In genomic region chr12:39012870-39013269, GRCh38 we compare ENCODE assay signal across 16 cellular contexts.
DNase-seq lines count a peak whose midpoint lies in the region; ATAC-seq and TF ChIP-seq lines count a peak whose summit lies in the region.
"Had no signal": no experiment of that assay in that cellular context is flagged by ENCODE, and none has a peak within 500 bp of the region (broad histone marks: within the 10 kb centered on the region; RNA-seq: fewer than 3 reads in every experiment).

No MANE protein-coding gene starts in this region.

- TF ChIP-seq CTCF in glutamatergic neuron (IDR thresholded peaks at IDR 0.05; ENCODE audit: partially characterized antibody, unreplicated experiment), result no peak

- H3K4me1 Mint-ChIP-seq in activated T-helper 2 cell treated with anti-CD3 and anti-CD28 coated beads, Interferon-gamma antibody, Interleukin-2, Interleukin-4, amounts not matched to agents 10 μg/mL and 5 μg/mL and 100 μg/mL, durations not matched to agents 14 hours and 24 hours and 36 hours (ENCODE audit: low read depth), result no peaks in the 10 kb centered on the region
- no peaks in the 10 kb centered on the region for H3K4me1 Mint-ChIP-seq in activated T-cell treated with anti-CD3 and anti-CD28 coated beads, Interleukin-2, amount 50 U/mL, for 4 hours (ENCODE audit: low read depth)
- H3K4me1 Mint-ChIP-seq in glutamatergic neuron (ENCODE audit: low read depth, unreplicated experiment), result no peaks in the 10 kb centered on the region

- ATAC-seq in activated T-cell treated with anti-CD3 and anti-CD28 coated beads, Interleukin-2, amount 50 U/mL, for 4 hours, result no peak
- ATAC-seq: HCT116 had no signal

- DNase-seq in Daoy (ENCODE audit: low read depth) (peak; percentile 21), NCI-H460 (ENCODE audit: extremely low read depth, low read depth) (peak; percentile 28), astrocyte of the hippocampus (ENCODE audit: low read depth, low spot score) (peak; percentile 35), iris pigment epithelial cell (ENCODE audit: low read depth) (peak; percentile 1), cerebellar nuclear complex (lab: John Stamatoyannopoulos, UW) (no peak), glutamatergic neuron (no peak)
- no peak for DNase-seq in activated T-helper 2 cell treated with anti-CD3 and anti-CD28 coated beads, Interferon-gamma antibody, Interleukin-2, Interleukin-4, amounts not matched to agents 10 μg/mL and 5 μg/mL and 100 μg/mL, durations not matched to agents 14 hours and 24 hours and 36 hours (ENCODE audit: low spot score)
- no peak for DNase-seq in activated T-cell treated with anti-CD3 and anti-CD28 coated beads, Interleukin-2, amount 50 U/mL, for 4 hours
- DNase-seq: COR-L47, KG1, NCI-H1048, NCI-H1436 treated with DMSO at 0.1 percent for 48 hours, NCI-H2081, NCI-H510A treated with DMSO at 0.1 percent for 48 hours, SIG-M5 had no signal

- H3K27me3 Mint-ChIP-seq in activated T-helper 2 cell treated with anti-CD3 and anti-CD28 coated beads, Interferon-gamma antibody, Interleukin-2, Interleukin-4, amounts not matched to agents 10 μg/mL and 5 μg/mL and 100 μg/mL, durations not matched to agents 14 hours and 24 hours and 36 hours (ENCODE audit: low read depth), result no peaks in the 10 kb centered on the region
- no peaks in the 10 kb centered on the region for H3K27me3 Mint-ChIP-seq in activated T-cell treated with anti-CD3 and anti-CD28 coated beads, Interleukin-2, amount 50 U/mL, for 4 hours (ENCODE audit: low read depth)
- H3K27me3 Mint-ChIP-seq in glutamatergic neuron (ENCODE audit: unreplicated experiment), result no peaks in the 10 kb centered on the region

- intact Hi-C loops in activated T-helper 2 cell treated with anti-CD3 and anti-CD28 coated beads, Interferon-gamma antibody, Interleukin-2, Interleukin-4, amounts not matched to agents 10 μg/mL and 5 μg/mL and 100 μg/mL, durations not matched to agents 14 hours and 24 hours and 36 hours (cut with micrococcal nuclease), result no loop called here

- no peaks in the 10 kb centered on the region for H3K36me3 Mint-ChIP-seq in activated T-helper 2 cell treated with anti-CD3 and anti-CD28 coated beads, Interferon-gamma antibody, Interleukin-2, Interleukin-4, amounts not matched to agents 10 μg/mL and 5 μg/mL and 100 μg/mL, durations not matched to agents 14 hours and 24 hours and 36 hours (ENCODE audit: low read depth)
- H3K36me3 Mint-ChIP-seq in activated T-cell treated with anti-CD3 and anti-CD28 coated beads, Interleukin-2, amount 50 U/mL, for 4 hours (ENCODE audit: insufficient read depth), result no peaks in the 10 kb centered on the region
- H3K36me3 Mint-ChIP-seq in glutamatergic neuron (ENCODE audit: unreplicated experiment), result no peaks in the 10 kb centered on the region

- peaks cover 5% of the 10 kb centered on the region for H3K9me3 Mint-ChIP-seq in activated T-helper 2 cell treated with anti-CD3 and anti-CD28 coated beads, Interferon-gamma antibody, Interleukin-2, Interleukin-4, amounts not matched to agents 10 μg/mL and 5 μg/mL and 100 μg/mL, durations not matched to agents 14 hours and 24 hours and 36 hours
- H3K9me3 Mint-ChIP-seq in activated T-cell treated with anti-CD3 and anti-CD28 coated beads, Interleukin-2, amount 50 U/mL, for 4 hours, result peaks cover 3% of the 10 kb centered on the region
- no peaks in the 10 kb centered on the region for H3K9me3 Mint-ChIP-seq in glutamatergic neuron (ENCODE audit: unreplicated experiment)

- H3K4me3 Mint-ChIP-seq in activated T-helper 2 cell treated with anti-CD3 and anti-CD28 coated beads, Interferon-gamma antibody, Interleukin-2, Interleukin-4, amounts not matched to agents 10 μg/mL and 5 μg/mL and 100 μg/mL, durations not matched to agents 14 hours and 24 hours and 36 hours (ENCODE audit: low read depth), result no peak overlapping the region
- H3K4me3 Mint-ChIP-seq in activated T-cell treated with anti-CD3 and anti-CD28 coated beads, Interleukin-2, amount 50 U/mL, for 4 hours, result no peak overlapping the region
- no peak overlapping the region for H3K4me3 Mint-ChIP-seq in glutamatergic neuron (ENCODE audit: unreplicated experiment)

- H3K27ac Mint-ChIP-seq in activated T-helper 2 cell treated with anti-CD3 and anti-CD28 coated beads, Interferon-gamma antibody, Interleukin-2, Interleukin-4, amounts not matched to agents 10 μg/mL and 5 μg/mL and 100 μg/mL, durations not matched to agents 14 hours and 24 hours and 36 hours, result no peak overlapping the region
- H3K27ac Mint-ChIP-seq in glutamatergic neuron (ENCODE audit: unreplicated experiment), result no peak overlapping the region

Comparison
In these comparisons a context has a peak if more than half of its experiments do, and no peak if none do; other contexts are left out.
1. DNase-seq: peak in Daoy (single experiment), NCI-H460 (single experiment), astrocyte of the hippocampus (single experiment) and iris pigment epithelial cell (single experiment); none in activated T-helper 2 cell treated with anti-CD3 and anti-CD28 coated beads, Interferon-gamma antibody, Interleukin-2, Interleukin-4, amounts not matched to agents 10 μg/mL and 5 μg/mL and 100 μg/mL, durations not matched to agents 14 hours and 24 hours and 36 hours (single experiment), cerebellar nuclear complex (0 of 2), activated T-cell treated with anti-CD3 and anti-CD28 coated beads, Interleukin-2, amount 50 U/mL, for 4 hours (single experiment) and glutamatergic neuron (single experiment).